8 cellular contexts compared by ENCODE assay signal in the genomic region with DNA sequence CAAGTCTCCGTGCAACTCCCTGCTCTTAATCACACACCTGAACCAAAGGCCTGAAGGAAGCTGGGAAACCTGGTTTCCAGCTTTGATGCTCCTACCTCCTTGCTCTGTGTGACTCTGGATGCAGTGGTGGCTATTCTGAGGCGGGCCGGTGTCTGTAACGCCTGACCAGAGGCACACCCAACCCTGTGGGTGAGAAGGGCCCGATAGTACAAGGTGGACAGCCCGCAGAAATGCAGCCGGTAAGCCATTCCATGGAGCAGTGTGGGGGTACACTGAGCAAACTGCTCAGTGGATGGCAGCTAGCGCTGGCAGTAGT. TPM values are rescaled to one million over a fixed set of nuclear protein-coding genes. Genes with fewer than 3 reads are reported as not detected.
DNase-seq lines count a peak whose midpoint lies in the region; ATAC-seq and TF ChIP-seq lines count a peak whose summit lies in the region.

No MANE protein-coding gene starts in this region.

- peaks cover 90% of the 10 kb centered on the region for H3K4me1 ChIP-seq in ACC112 (ENCODE audit: control insufficient read depth, insufficient read depth, low read length, unreplicated experiment)

- H3K27ac Mint-ChIP-seq in natural killer cell treated with Interleukin-12 subunit alpha and Interleukin-12 subunit beta and Interleukin-15 and Interleukin-18, amount 100 ng/mL, for 72 hours = no peak overlapping the region

- intact Hi-C loops in dorsolateral prefrontal cortex (cut with DNase I) = loop anchor here in 1 of 2 donors (5.0 kb wide), 1 partner anchor 41 kb away; no protein-coding TSS in a partner anchor

- H3K36me3 ChIP-seq in ACC112 (ENCODE audit: insufficient read depth, low read length) = no peaks in the 10 kb centered on the region

- no peaks in the 10 kb centered on the region for H3K9me3 Mint-ChIP-seq in natural killer cell treated with Interleukin-12 subunit alpha and Interleukin-12 subunit beta and Interleukin-15 and Interleukin-18, amount 100 ng/mL, for 72 hours

- peaks cover 24 to 58% of the 10 kb centered on the region in 2 donors for H3K4me1 Mint-ChIP-seq in natural killer cell treated with Interleukin-12 subunit alpha and Interleukin-12 subunit beta and Interleukin-15 and Interleukin-18, amount 100 ng/mL, for 72 hours (ENCODE audit: low read depth in 2 of 2)

- TF ChIP-seq CTCF in dorsolateral prefrontal cortex (IDR thresholded peaks at IDR 0.05 in 54 of 56, conservative IDR thresholded peaks at IDR 0.05 in 2 of 56; ENCODE audit: low read depth in 1 of 56, partially characterized antibody in 56 of 56) = no peak

- H3K4me3 Mint-ChIP-seq in natural killer cell treated with Interleukin-12 subunit alpha and Interleukin-12 subunit beta and Interleukin-15 and Interleukin-18, amount 100 ng/mL, for 72 hours = peak overlapping the region; percentile 76

- H3K27ac ChIP-seq in ACC112 (ENCODE audit: low read depth, low read length) (no peak overlapping the region), dorsolateral prefrontal cortex (peak overlapping the region in 52 of 59 donors; percentile 1 to 95 (median 76))

- H3K79me2 ChIP-seq in ACC112 (ENCODE audit: control insufficient read depth, insufficient read depth, low read length, unreplicated experiment) = peaks cover 76% of the 10 kb centered on the region

- H3K27me3 ChIP-seq in ACC112 (ENCODE audit: insufficient read depth, low read length) (no peaks in the 10 kb centered on the region), dorsolateral prefrontal cortex (no peaks in the 10 kb centered on the region)

- H3K36me3 Mint-ChIP-seq in natural killer cell treated with Interleukin-12 subunit alpha and Interleukin-12 subunit beta and Interleukin-15 and Interleukin-18, amount 100 ng/mL, for 72 hours = no peaks in the 10 kb centered on the region

- H3K4me3 ChIP-seq in ACC112 (ENCODE audit: low read depth, low read length) = 0 out of 2 replicates have a peak overlapping the region, but pooled peaks have one; percentile 42
- peak overlapping the region; percentile 42 for H3K4me3 ChIP-seq in Jurkat, Clone E6-1 (ENCODE audit: low read length)
- H3K4me3 ChIP-seq in dorsolateral prefrontal cortex = peak overlapping the region in 30 of 59 donors; percentile 11 to 55 (median 44)

- DNase-seq in Jurkat, Clone E6-1 (ENCODE audit: low read depth, low spot score) = no peak
- DNase-seq in dorsolateral prefrontal cortex (no peak), MV-4-11 (lab: John Stamatoyannopoulos, UW) (no peak), anterior cingulate cortex (lab: John Stamatoyannopoulos, UW) (no peak)
- DNase-seq in natural killer cell treated with Interleukin-12 subunit alpha and Interleukin-12 subunit beta and Interleukin-15 and Interleukin-18, amount 100 ng/mL, for 72 hours (ENCODE audit: low spot score) = no peak

- ATAC-seq in natural killer cell treated with Interleukin-12 subunit alpha and Interleukin-12 subunit beta and Interleukin-15 and Interleukin-18, amount 100 ng/mL, for 72 hours = no peak
- no peak for ATAC-seq in GM18517 (IDR thresholded peaks at IDR 0.05; ENCODE audit: unreplicated experiment)
- ATAC-seq in GM18867 (IDR thresholded peaks at IDR 0.05; ENCODE audit: unreplicated experiment) = no peak

- H2AFZ ChIP-seq in ACC112 (ENCODE audit: low read length, unreplicated experiment) = no peak overlapping the region

- no peaks in the 10 kb centered on the region for H3K27me3 Mint-ChIP-seq in natural killer cell treated with Interleukin-12 subunit alpha and Interleukin-12 subunit beta and Interleukin-15 and Interleukin-18, amount 100 ng/mL, for 72 hours

RNA-seq across cellular contexts. Expression of a gene that starts 36.1 kb away (rescaled TPM):
- 14.8 TPM for polyA plus RNA-seq in Jurkat, Clone E6-1 (2012; ENCODE audit: insufficient read depth, insufficient read length)
- 100 to 1,000 TPM in 21 of 120 experiments, 10 to 100 TPM in 99; 57.6 to 160 (median 87.2) TPM for total RNA-seq in dorsolateral prefrontal cortex
- total RNA-seq in natural killer cell treated with Interleukin-12 subunit alpha and Interleukin-12 subunit beta and Interleukin-15 and Interleukin-18, amount 100 ng/mL, for 72 hours = 10 to 100 TPM; 38.8 to 42.9 TPM
